Comparison of ENCODE assay signal across 9 cellular contexts in the genomic region with DNA sequence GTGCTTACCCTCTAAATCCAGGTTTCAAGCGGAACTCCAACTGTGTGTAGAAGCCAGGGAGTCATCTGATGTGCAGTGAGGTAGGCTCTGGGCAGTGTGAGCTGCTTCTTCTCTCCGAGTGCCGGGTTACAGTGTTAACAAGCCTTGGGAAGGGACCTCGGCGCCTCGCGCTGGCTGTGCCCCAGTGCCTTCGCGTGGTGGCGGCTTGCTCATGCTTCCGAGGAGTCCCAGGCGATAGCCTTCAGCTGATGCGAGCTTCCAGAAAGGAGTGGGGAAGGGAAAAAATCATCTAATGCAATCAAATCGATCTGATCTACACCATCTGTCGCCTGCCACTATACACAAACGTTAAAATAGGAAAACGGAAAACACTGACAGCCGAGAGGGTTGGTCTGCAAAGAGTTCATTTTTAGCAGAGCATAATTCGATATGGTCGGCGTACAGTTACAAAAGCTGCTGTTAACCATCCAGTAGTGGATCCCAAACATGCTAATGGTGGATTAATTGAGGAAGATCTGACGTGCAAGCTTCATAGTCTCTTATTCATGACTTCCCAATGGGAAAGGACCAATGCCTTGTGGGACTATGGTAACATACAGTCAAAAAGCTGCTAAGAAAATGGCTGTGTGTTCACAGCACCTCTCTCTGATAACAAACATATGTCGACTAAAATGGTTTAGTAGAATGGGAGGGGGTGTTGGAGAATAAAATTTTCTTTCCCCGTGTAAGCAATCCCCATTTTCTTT.
DNase-seq lines count a peak whose midpoint lies in the region; ATAC-seq and TF ChIP-seq lines count a peak whose summit lies in the region.
"Had no signal": no experiment of that assay in that cellular context is flagged by ENCODE, and none has a peak within 500 bp of the region (broad histone marks: within the 10 kb centered on the region; RNA-seq: fewer than 3 reads in every experiment).

No MANE protein-coding gene starts in this region.

- DNase-seq in activated CD4-positive, alpha-beta T cell treated with anti-CD3 and anti-CD28 coated beads for 48 hours = peak; percentile 21
- no peak for DNase-seq in activated CD4-positive, alpha-beta T cell treated with anti-CD3 and anti-CD28 coated beads, Interleukin-2, amount 10 ng/mL, durations not matched to agents 7 days and 5 days
- DNase-seq in NCI-H748 (lab: John Stamatoyannopoulos, UW; ENCODE audit: unreplicated experiment) (peak; percentile 82), fibroblast of the aortic adventitia (ENCODE audit: low read depth) (peak; percentile 50), skeletal muscle cell (ENCODE audit: low read depth) (no peak), GM19240 (ENCODE audit: insufficient read length, low spot score) (no peak), GM10248 (ENCODE audit: extremely low spot score) (no peak)
- DNase-seq: CD4-positive, CD25-positive, alpha-beta regulatory T cell had no signal

- no peak for TF ChIP-seq CTCF in fibroblast of the aortic adventitia (IDR thresholded peaks at IDR 0.05; ENCODE audit: insufficient read depth, low read length)
- TF ChIP-seq CTCF in GM10248 (IDR thresholded peaks at IDR 0.05; ENCODE audit: control extremely low read depth, extremely low read depth, low read depth, missing control alignments) = no peak

- no peak for ATAC-seq in HG02610 (IDR thresholded peaks at IDR 0.05; ENCODE audit: unreplicated experiment)

- H3K4me3 ChIP-seq in fibroblast of the aortic adventitia (ENCODE audit: low read depth, low read length) = peak overlapping the region; percentile 71
- H3K4me3 ChIP-seq in skeletal muscle cell (ENCODE audit: low read depth, low read length) = peak overlapping the region; percentile 50

- CTCF ChIA-PET in activated CD4-positive, alpha-beta T cell treated with anti-CD3 and anti-CD28 coated beads, Interleukin-2, amount 10 ng/mL, durations not matched to agents 7 days and 5 days (lab: Charles Lee) = no interaction called here
- CTCF ChIA-PET in GM10248 (lab: Yijun Ruan, JAX) = no interaction called here

- H3K27ac Mint-ChIP-seq in activated CD4-positive, alpha-beta T cell treated with anti-CD3 and anti-CD28 coated beads, Interleukin-2, amount 10 ng/mL, durations not matched to agents 7 days and 5 days = no peak overlapping the region

- H3K4me3 Mint-ChIP-seq in activated CD4-positive, alpha-beta T cell treated with anti-CD3 and anti-CD28 coated beads, Interleukin-2, amount 10 ng/mL, durations not matched to agents 7 days and 5 days = no peak overlapping the region

- peaks cover 1% of the 10 kb centered on the region for H3K36me3 Mint-ChIP-seq in activated CD4-positive, alpha-beta T cell treated with anti-CD3 and anti-CD28 coated beads, Interleukin-2, amount 10 ng/mL, durations not matched to agents 7 days and 5 days (ENCODE audit: low read depth)
- H3K36me3 Mint-ChIP-seq: CD4-positive, CD25-positive, alpha-beta regulatory T cell had no signal

- POLR2A ChIA-PET in activated CD4-positive, alpha-beta T cell treated with anti-CD3 and anti-CD28 coated beads, Interleukin-2, amount 10 ng/mL, durations not matched to agents 7 days and 5 days (lab: Charles Lee) = no interaction called here
- POLR2A ChIA-PET in GM10248 (lab: Yijun Ruan, JAX) = no interaction called here

- peaks cover 83% of the 10 kb centered on the region for H3K27me3 Mint-ChIP-seq in activated CD4-positive, alpha-beta T cell treated with anti-CD3 and anti-CD28 coated beads, Interleukin-2, amount 10 ng/mL, durations not matched to agents 7 days and 5 days

- no peaks in the 10 kb centered on the region for H3K9me3 Mint-ChIP-seq in activated CD4-positive, alpha-beta T cell treated with anti-CD3 and anti-CD28 coated beads, Interleukin-2, amount 10 ng/mL, durations not matched to agents 7 days and 5 days

- peaks cover 40% of the 10 kb centered on the region for H3K4me1 Mint-ChIP-seq in activated CD4-positive, alpha-beta T cell treated with anti-CD3 and anti-CD28 coated beads, Interleukin-2, amount 10 ng/mL, durations not matched to agents 7 days and 5 days

Comparison
In these comparisons a context has a peak if more than half of its experiments do, and no peak if none do; other contexts are left out.
1. DNase-seq: peak in activated CD4-positive, alpha-beta T cell treated with anti-CD3 and anti-CD28 coated beads for 48 hours (single experiment), NCI-H748 (single experiment) and fibroblast of the aortic adventitia (single experiment); none in activated CD4-positive, alpha-beta T cell treated with anti-CD3 and anti-CD28 coated beads, Interleukin-2, amount 10 ng/mL, durations not matched to agents 7 days and 5 days (single experiment), skeletal muscle cell (single experiment), GM19240 (single experiment) and GM10248 (single experiment).